Comparison of ENCODE assay signal across 1 cellular context in genomic region chr20:62793757-62794006, GRCh38.
TF ChIP-seq lines count a peak whose summit lies in the region.

No MANE protein-coding gene starts in this region.

TF ChIP-seq in HepG2, 621 proteins besides CTCF, POLR2A, EP300 and RAD21 (continued from another document and continues in another):
- TF ChIP-seq MTF2 (CRISPR knock-in tag; IDR thresholded peaks at IDR 0.05; ENCODE audit: borderline replicate concordance) (no peak), PRDM10 (CRISPR knock-in tag; IDR thresholded peaks at IDR 0.05; ENCODE audit: low read depth) (0 out of 2 replicates have a peak, but pooled peaks have one; percentile 45), ZNF225 (CRISPR knock-in tag; IDR thresholded peaks at IDR 0.05) (peak; percentile 38; the same call in 1 of the 2 replicates), ZNF331 (CRISPR knock-in tag; IDR thresholded peaks at IDR 0.05) (no peak), LCORL (IDR thresholded peaks at IDR 0.05) (no peak), LCORL (CRISPR knock-in tag; IDR thresholded peaks at IDR 0.05) (peak; percentile 39; the same call in 1 of the 2 replicates), ATRX (CRISPR knock-in tag; IDR thresholded peaks at IDR 0.05; ENCODE audit: borderline replicate concordance) (no peak), ZC3H13 (CRISPR knock-in tag; IDR thresholded peaks at IDR 0.05) (peak; percentile 33; the same call in 1 of the 2 replicates), ZBTB38 (CRISPR knock-in tag; IDR thresholded peaks at IDR 0.05) (peak; percentile 80), ZNF737 (CRISPR knock-in tag; IDR thresholded peaks at IDR 0.05; ENCODE audit: borderline replicate concordance) (0 out of 2 replicates have a peak, but pooled peaks have one; percentile 51), DMTF1 (CRISPR knock-in tag; IDR thresholded peaks at IDR 0.05) (no peak), YEATS4 (CRISPR knock-in tag; IDR thresholded peaks at IDR 0.05; ENCODE audit: borderline replicate concordance) (0 out of 2 replicates have a peak, but pooled peaks have one; percentile 18), SKIL (CRISPR knock-in tag; IDR thresholded peaks at IDR 0.05; ENCODE audit: borderline replicate concordance) (peak; percentile 63; the same call in 1 of the 2 replicates), MYPOP (CRISPR knock-in tag; IDR thresholded peaks at IDR 0.05) (no peak), ZSCAN31 (CRISPR knock-in tag; IDR thresholded peaks at IDR 0.05; ENCODE audit: low read depth) (0 out of 2 replicates have a peak, but pooled peaks have one; percentile 9), ETS1 (CRISPR knock-in tag; IDR thresholded peaks at IDR 0.05) (no peak), ZNF160 (CRISPR knock-in tag; IDR thresholded peaks at IDR 0.05) (peak; percentile 76; the same call in 1 of the 2 replicates), NFE2L1 (CRISPR knock-in tag; IDR thresholded peaks at IDR 0.05; ENCODE audit: borderline replicate concordance) (peak; percentile 90; the same call in 1 of the 2 replicates), ZFP36L1 (CRISPR knock-in tag; IDR thresholded peaks at IDR 0.05) (no peak), FOXA1 (IDR thresholded peaks at IDR 0.05) (no peak), FOXA1 (CRISPR knock-in tag; IDR thresholded peaks at IDR 0.05) (peak; percentile 21; the same call in 1 of the 2 replicates), PITX1 (CRISPR knock-in tag; IDR thresholded peaks at IDR 0.05) (peak; percentile 69; the same call in 1 of the 2 replicates), ZMYM3 (CRISPR knock-in tag; IDR thresholded peaks at IDR 0.05) (peak; percentile 95), SRSF4 (IDR thresholded peaks at IDR 0.05; ENCODE audit: low read depth, low read length, poor library complexity, severe bottlenecking) (no peak), ZNF720 (CRISPR knock-in tag; IDR thresholded peaks at IDR 0.05) (no peak), TIGD3 (CRISPR knock-in tag; IDR thresholded peaks at IDR 0.05; ENCODE audit: borderline replicate concordance) (0 out of 2 replicates have a peak, but pooled peaks have one; percentile 34), ZNF746 (CRISPR knock-in tag; IDR thresholded peaks at IDR 0.05) (0 out of 2 replicates have a peak, but pooled peaks have one; percentile 26), KAT7 (CRISPR knock-in tag; IDR thresholded peaks at IDR 0.05; ENCODE audit: borderline replicate concordance) (0 out of 2 replicates have a peak, but pooled peaks have one; percentile 16), ZSCAN5A (CRISPR knock-in tag; IDR thresholded peaks at IDR 0.05; ENCODE audit: borderline replicate concordance) (no peak), ZNF784 (CRISPR knock-in tag; IDR thresholded peaks at IDR 0.05; ENCODE audit: borderline replicate concordance) (no peak), ZBTB14 (CRISPR knock-in tag; IDR thresholded peaks at IDR 0.05) (no peak), PRDM4 (CRISPR knock-in tag; IDR thresholded peaks at IDR 0.05; ENCODE audit: borderline replicate concordance) (no peak), AHR (CRISPR knock-in tag; IDR thresholded peaks at IDR 0.05) (0 out of 2 replicates have a peak, but pooled peaks have one; percentile 82), ZNF552 (CRISPR knock-in tag; IDR thresholded peaks at IDR 0.05; ENCODE audit: borderline replicate concordance) (peak; percentile 50; the same call in 1 of the 2 replicates), ZNF589 (CRISPR knock-in tag; conservative IDR thresholded peaks at IDR 0.05) (0 out of 2 replicates have a peak, but pooled peaks have one; percentile 61), PTBP1 (IDR thresholded peaks at IDR 0.05; ENCODE audit: low read depth, low read length, poor library complexity, severe bottlenecking) (peak; percentile 93), ZNF274 (CRISPR knock-in tag; IDR thresholded peaks at IDR 0.05) (0 out of 2 replicates have a peak, but pooled peaks have one; percentile 26), FOXP4 (CRISPR knock-in tag; IDR thresholded peaks at IDR 0.05) (no peak)
